8 cellular contexts compared by ENCODE assay signal in the genomic region with DNA sequence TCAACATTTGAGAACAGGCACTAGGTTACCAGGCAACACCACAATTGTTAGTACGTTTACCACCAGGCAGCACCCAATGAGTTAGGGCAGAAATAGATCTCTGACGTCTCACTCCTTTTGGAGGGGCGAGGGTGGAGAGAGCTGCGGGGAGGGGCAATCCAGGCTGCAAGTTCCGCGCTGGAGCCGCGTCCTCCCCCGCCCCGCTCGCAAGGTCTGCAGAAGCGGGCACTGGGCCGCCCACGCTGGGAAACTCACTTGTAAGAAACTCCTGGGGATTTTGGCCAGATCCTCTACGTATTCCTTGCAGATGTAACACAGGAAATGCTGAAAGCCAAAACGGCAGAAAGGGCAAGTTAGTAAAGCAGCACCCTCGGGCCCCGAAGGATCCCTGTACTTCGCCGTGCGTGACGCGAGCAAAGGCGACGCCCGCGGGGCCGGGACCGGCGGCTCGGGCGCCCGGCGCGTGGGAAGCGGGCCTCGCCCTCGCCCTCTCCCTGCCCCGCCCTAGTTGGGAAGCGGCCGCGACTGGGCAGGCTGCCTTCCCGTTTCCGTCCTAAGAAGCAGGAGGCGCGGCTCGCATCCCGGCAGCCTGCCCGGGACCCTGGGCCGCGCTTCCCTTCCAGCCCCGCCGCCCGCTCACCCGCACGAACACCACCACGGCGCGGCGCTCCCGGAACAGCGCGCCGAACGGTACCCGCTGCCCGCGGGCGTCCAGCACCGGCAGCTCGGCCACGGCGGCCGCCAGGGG. TPM values are rescaled to one million over a fixed set of nuclear protein-coding genes. Genes with fewer than 3 reads are reported as not detected.
DNase-seq lines count a peak whose midpoint lies in the region; ATAC-seq and TF ChIP-seq lines count a peak whose summit lies in the region.

No MANE protein-coding gene starts in this region.

- H3K4me3 ChIP-seq in BLaER1 (peak overlapping the region; percentile 86), esophagus squamous epithelium (peak overlapping the region; percentile 52 to 89 (median 64)), muscle layer of duodenum (ENCODE audit: low read depth in 1 of 2, low read length in 2 of 2) (peak overlapping the region; percentile 61 to 66)

- H3K36me3 Mint-ChIP-seq in activated T-cell treated with anti-CD3 and anti-CD28 coated beads, Interleukin-2, amount 50 U/mL, for 72 hours (ENCODE audit: insufficient read depth in 2 of 2): peaks cover 2 to 5% of the 10 kb centered on the region in 2 donors

- H3K4me3 Mint-ChIP-seq in activated T-cell treated with anti-CD3 and anti-CD28 coated beads, Interleukin-2, amount 50 U/mL, for 72 hours: peak overlapping the region; percentile 94 to 95

- H3K27ac ChIP-seq in BLaER1: peak overlapping the region; percentile 77
- peak overlapping the region; percentile 88 to 100 (median 96) for H3K27ac ChIP-seq in esophagus squamous epithelium
- peak overlapping the region; percentile 61 for H3K27ac ChIP-seq in muscle layer of duodenum (ENCODE audit: low read length)

- peaks cover 6% of the 10 kb centered on the region for H3K27me3 Mint-ChIP-seq in activated T-cell treated with anti-CD3 and anti-CD28 coated beads, Interleukin-2, amount 50 U/mL, for 72 hours (ENCODE audit: low read depth)

- intact Hi-C loops in esophagus squamous epithelium (cut with DNase I): no loop called here

- DNase-seq in HT-29 (ENCODE audit: low spot score) (peak; percentile 76), OCI-M1 (lab: John Stamatoyannopoulos, UW) (peak; percentile 75), esophagus squamous epithelium (lab: John Stamatoyannopoulos, UW) (peak; percentile 5)
- peak; percentile 66 to 72 for DNase-seq in activated T-cell treated with anti-CD3 and anti-CD28 coated beads, Interleukin-2, amount 50 U/mL, for 72 hours
- DNase-seq in stimulated activated CD8-positive, alpha-beta memory T cell treated with anti-CD3 and anti-CD28 coated beads, Interleukin-4, amount 100 ng/mL, for 48 hours: peak; percentile 76

- peaks cover 20% of the 10 kb centered on the region for H3K4me1 Mint-ChIP-seq in activated T-cell treated with anti-CD3 and anti-CD28 coated beads, Interleukin-2, amount 50 U/mL, for 72 hours (ENCODE audit: low read depth)

- H3K27me3 ChIP-seq in BLaER1 (no peaks in the 10 kb centered on the region), esophagus squamous epithelium (no peaks in the 10 kb centered on the region), muscle layer of duodenum (ENCODE audit: low read depth, low read length) (no peaks in the 10 kb centered on the region)

- 0% methylated on average over 1 to 4 of the region's 74 CpGs for WGBS in esophagus squamous epithelium, 2 donors

- peak overlapping the region; percentile 84 for H3K9ac ChIP-seq in BLaER1

- H4K20me1 ChIP-seq in BLaER1: no peaks in the 10 kb centered on the region

- H3K4me2 ChIP-seq in BLaER1: peak overlapping the region; percentile 83

- ATAC-seq in GM19438 (IDR thresholded peaks at IDR 0.05; ENCODE audit: low read depth, unreplicated experiment): peak; percentile 43
- peak; percentile 67 to 69 for ATAC-seq in activated T-cell treated with anti-CD3 and anti-CD28 coated beads, Interleukin-2, amount 50 U/mL, for 72 hours (replicated peaks in 1 of 2)

- H3K27ac Mint-ChIP-seq in activated T-cell treated with anti-CD3 and anti-CD28 coated beads, Interleukin-2, amount 50 U/mL, for 72 hours: peak overlapping the region; percentile 50

- H3K36me3 ChIP-seq in BLaER1 (peaks cover 17% of the 10 kb centered on the region), esophagus squamous epithelium (peaks cover 0 to 20% (median 8%) of the 10 kb centered on the region in 3 donors), muscle layer of duodenum (ENCODE audit: control insufficient read depth in 1 of 2, insufficient read depth in 2 of 2, low read length in 2 of 2) (peaks cover 16 to 17% of the 10 kb centered on the region in 2 donors)

- H3K4me1 ChIP-seq in BLaER1 (peaks cover 18% of the 10 kb centered on the region), esophagus squamous epithelium (peaks cover 0 to 37% (median 5%) of the 10 kb centered on the region in 3 donors), muscle layer of duodenum (ENCODE audit: control insufficient read depth in 1 of 2, insufficient read depth in 2 of 2, low read length in 2 of 2) (peaks cover 0 to 10% of the 10 kb centered on the region in 2 donors)

- H3K9me3 ChIP-seq in BLaER1 (no peaks in the 10 kb centered on the region), esophagus squamous epithelium (no peaks in the 10 kb centered on the region), muscle layer of duodenum (ENCODE audit: control insufficient read depth in 1 of 2, low read length in 2 of 2) (no peaks in the 10 kb centered on the region)

- H3K9me3 Mint-ChIP-seq in activated T-cell treated with anti-CD3 and anti-CD28 coated beads, Interleukin-2, amount 50 U/mL, for 72 hours: no peaks in the 10 kb centered on the region

- TF ChIP-seq CTCF in esophagus squamous epithelium (IDR thresholded peaks at IDR 0.05): peak in 3 of 6 experiments; percentile 11 to 41 (median 24)

- peak in 2 of 4 donors; percentile 46 to 62 for TF ChIP-seq POLR2A in esophagus squamous epithelium (IDR thresholded peaks at IDR 0.05)

RNA-seq across cellular contexts. Expression of a gene that starts 0.5 kb away (rescaled TPM):
- 4.1 and 4.6 TPM in 2 replicates for total RNA-seq in HT-29 (2014; rRNA removed; shearing (Covaris generic))
- 10 to 100 TPM; 11.6 to 17.1 TPM for total RNA-seq in activated T-cell treated with anti-CD3 and anti-CD28 coated beads, Interleukin-2, amount 50 U/mL, for 72 hours
- total RNA-seq in esophagus squamous epithelium: 10 to 100 TPM in 1 of 4 donors, 1 to 10 TPM in 2, under 1 TPM in 1; 0.95 to 12.2 (median 5.6) TPM

RNA-seq across cellular contexts. Expression of a gene that starts 35.0 kb away (rescaled TPM):
- 7.9 and 11.7 TPM in 2 replicates for total RNA-seq in HT-29 (2014; rRNA removed; shearing (Covaris generic))
- 10 to 100 TPM; 11.7 to 13.9 TPM for total RNA-seq in activated T-cell treated with anti-CD3 and anti-CD28 coated beads, Interleukin-2, amount 50 U/mL, for 72 hours
- 10 to 100 TPM in 2 of 4 donors, 1 to 10 TPM in 2; 2.7 to 14.8 (median 9.1) TPM for total RNA-seq in esophagus squamous epithelium

Comparison
In these comparisons a context has a peak if more than half of its experiments do, and no peak if none do; other contexts are left out.
1. Peak in every context shown above with its lines: DNase-seq, ATAC-seq, H3K4me3 ChIP-seq and H3K27ac ChIP-seq.
2. DNase-seq: peak in every context shown above with its lines; median percentile 76 in HT-29; 76 in stimulated activated CD8-positive, alpha-beta memory T cell treated with anti-CD3 and anti-CD28 coated beads, Interleukin-4, amount 100 ng/mL, for 48 hours; 75 in OCI-M1; 69 in activated T-cell treated with anti-CD3 and anti-CD28 coated beads, Interleukin-2, amount 50 U/mL, for 72 hours; 5 in esophagus squamous epithelium.